Comparison of ENCODE assay signal across 1 cellular context in genomic region chr1:9746211-9746610, GRCh38.
TF ChIP-seq lines count a peak whose summit lies in the region.

No MANE protein-coding gene starts in this region.

TF ChIP-seq in GM23338, 12 proteins besides CTCF, POLR2A, EP300 and RAD21 (continued from another document):
- no peak for TF ChIP-seq ZNF462 (CRISPR knock-in tag; IDR thresholded peaks at IDR 0.05)
- TF ChIP-seq ZNF114 (CRISPR knock-in tag; IDR thresholded peaks at IDR 0.05), result no peak
- no peak for TF ChIP-seq CREB1 (CRISPR knock-in tag; IDR thresholded peaks at IDR 0.05; ENCODE audit: low read depth)
- no peak for TF ChIP-seq ETS1 (IDR thresholded peaks at IDR 0.05)
- no peak for TF ChIP-seq JUNB (IDR thresholded peaks at IDR 0.05; ENCODE audit: unreplicated experiment)
